ENCODE assay signal across 1 cellular context in the genomic region with DNA sequence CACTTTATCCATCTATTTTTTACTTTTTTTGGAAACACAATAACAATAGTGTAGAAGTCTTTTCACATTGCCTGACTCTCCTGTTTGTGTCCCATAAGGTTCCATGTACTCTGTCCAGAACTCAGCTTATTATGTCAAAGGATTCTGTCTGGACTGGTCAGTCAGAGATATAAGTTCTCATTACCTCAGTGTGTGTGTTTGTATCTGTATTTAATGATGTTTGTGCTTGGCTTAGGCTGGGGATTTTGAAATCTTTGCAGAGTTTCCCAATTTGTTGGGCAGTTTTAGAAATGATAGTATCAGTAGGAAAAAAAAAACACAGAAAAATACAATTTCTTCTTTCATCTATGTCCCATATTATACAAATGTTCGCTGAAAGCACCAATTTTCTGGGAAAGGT.
TF ChIP-seq lines count a peak whose summit lies in the region.

No MANE protein-coding gene starts in this region.

TF ChIP-seq in WTC11, 78 proteins besides CTCF, POLR2A, EP300 and RAD21 (continued from another document):
- no peak for TF ChIP-seq KAT7 (CRISPR knock-in tag; IDR thresholded peaks at IDR 0.05; ENCODE audit: borderline replicate concordance)
